ENCODE assay signal across 10 cellular contexts in the genomic region with DNA sequence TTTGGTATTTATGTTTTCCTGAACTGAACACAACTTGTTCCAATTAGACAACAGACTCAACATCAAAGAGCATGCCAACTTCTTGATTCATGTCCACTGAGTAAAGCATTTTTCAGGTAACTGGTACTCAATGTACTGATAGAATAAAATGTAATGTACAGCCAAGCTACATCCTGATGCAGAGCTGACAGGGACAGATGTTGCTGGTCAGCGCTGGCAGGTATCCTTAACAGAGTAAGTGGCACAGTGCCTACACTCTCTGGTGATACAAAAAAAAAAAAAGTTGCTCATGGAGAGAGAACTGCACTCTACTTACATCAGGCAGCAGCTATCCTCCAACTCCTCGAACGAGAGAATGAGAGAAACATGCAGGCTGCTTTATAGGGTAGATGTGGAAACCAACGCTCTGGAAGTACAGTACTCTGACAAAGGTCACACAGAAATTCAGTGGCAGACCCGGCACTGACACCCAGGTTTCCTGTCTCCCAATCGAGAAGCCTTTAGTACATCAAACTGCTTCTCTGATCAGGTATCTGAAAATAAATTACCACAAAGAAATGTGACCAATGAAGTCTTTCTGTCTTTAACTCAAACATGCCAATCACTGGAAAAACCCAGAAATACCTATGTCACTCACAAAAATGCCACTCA. TPM values are rescaled to one million over a fixed set of nuclear protein-coding genes. Genes with fewer than 3 reads are reported as not detected.
A peak's percentile ranks its signal among the peaks of the same experiment; 100 is the strongest.
DNase-seq lines count a peak whose midpoint lies in the region; ATAC-seq and TF ChIP-seq lines count a peak whose summit lies in the region.
"Had no signal": no experiment of that assay in that cellular context is flagged by ENCODE, and none has a peak within 500 bp of the region (broad histone marks: within the 10 kb centered on the region; RNA-seq: fewer than 3 reads in every experiment).

No MANE protein-coding gene starts in this region.

- peak overlapping the region; percentile 62 for H3K27ac ChIP-seq in right cardiac atrium (ENCODE audit: low read length)
- peak overlapping the region; percentile 98 for H3K27ac ChIP-seq in subcutaneous abdominal adipose tissue (ENCODE audit: low read depth, low read length)

- in situ Hi-C loops in astrocyte of the spinal cord (cut with HindIII; ENCODE audit: low sequenced_read_pairs), result no loop called here

- H3K4me3 Mint-ChIP-seq in activated CD4-positive, alpha-beta T cell treated with anti-CD3 and anti-CD28 coated beads, Interleukin-2, amount 10 ng/mL, durations not matched to agents 7 days and 5 days, result peak overlapping the region; percentile 21
- no peak overlapping the region for H3K4me3 Mint-ChIP-seq in activated CD4-positive, alpha-beta T cell treated with anti-CD3 and anti-CD28 coated beads, Interleukin-2, amount 10 ng/mL, durations not matched to agents 24 days and 14 days

- peaks cover 58% of the 10 kb centered on the region for H3K4me1 Mint-ChIP-seq in activated CD4-positive, alpha-beta T cell treated with anti-CD3 and anti-CD28 coated beads, Interleukin-2, amount 10 ng/mL, durations not matched to agents 7 days and 5 days
- H3K4me1 Mint-ChIP-seq in activated CD4-positive, alpha-beta T cell treated with anti-CD3 and anti-CD28 coated beads, Interleukin-2, amount 10 ng/mL, durations not matched to agents 24 days and 14 days, result peaks cover 29% of the 10 kb centered on the region

- intact Hi-C loops in activated CD4-positive, alpha-beta T cell treated with anti-CD3 and anti-CD28 coated beads, Interleukin-2, amount 10 ng/mL, durations not matched to agents 24 days and 14 days (cut with micrococcal nuclease), result loop anchor here (10.0 kb wide), 1 partner anchor 411 kb away; no protein-coding TSS in a partner anchor
- intact Hi-C loops in right cardiac atrium (cut with DNase I) (no loop called here), left colon (cut with DNase I, micrococcal nuclease) (no loop called here)

- POLR2A ChIA-PET in activated CD4-positive, alpha-beta T cell treated with anti-CD3 and anti-CD28 coated beads, Interleukin-2, amount 10 ng/mL, durations not matched to agents 7 days and 5 days (lab: Charles Lee), result no interaction called here

- no peaks in the 10 kb centered on the region for H3K36me3 ChIP-seq in subcutaneous abdominal adipose tissue (ENCODE audit: control insufficient read depth in 5 of 5, insufficient read depth in 5 of 5, low read length in 5 of 5)

- no peak for ATAC-seq in right cardiac atrium
- no peak for ATAC-seq in left colon
- ATAC-seq: sciatic nerve had no signal

- H3K27me3 Mint-ChIP-seq in activated CD4-positive, alpha-beta T cell treated with anti-CD3 and anti-CD28 coated beads, Interleukin-2, amount 10 ng/mL, durations not matched to agents 7 days and 5 days, result no peaks in the 10 kb centered on the region
- no peaks in the 10 kb centered on the region for H3K27me3 Mint-ChIP-seq in activated CD4-positive, alpha-beta T cell treated with anti-CD3 and anti-CD28 coated beads, Interleukin-2, amount 10 ng/mL, durations not matched to agents 24 days and 14 days

- H3K4me1 ChIP-seq in right cardiac atrium (ENCODE audit: control insufficient read depth, insufficient read depth, low read length) (peaks cover 3% of the 10 kb centered on the region), subcutaneous abdominal adipose tissue (ENCODE audit: control insufficient read depth in 5 of 5, insufficient read depth in 5 of 5, low read length in 5 of 5) (peaks cover 0 to 70% (median 66%) of the 10 kb centered on the region in 5 donors)

- H3K9ac ChIP-seq in subcutaneous abdominal adipose tissue (ENCODE audit: low read length in 5 of 5), result peak overlapping the region in 3 of 5 donors; percentile 12 to 99 (median 26)

- CTCF ChIA-PET in activated CD4-positive, alpha-beta T cell treated with anti-CD3 and anti-CD28 coated beads, Interleukin-2, amount 10 ng/mL, durations not matched to agents 7 days and 5 days (lab: Charles Lee), result interaction anchor here (0.9 kb wide), 1 partner anchor 274 kb away, joined by 3 read pairs; no protein-coding TSS in a partner anchor

- TF ChIP-seq CTCF in astrocyte of the spinal cord (IDR thresholded peaks at IDR 0.05; ENCODE audit: low read depth, low read length), result no peak

- DNase-seq in activated CD4-positive, alpha-beta T cell treated with anti-CD3 and anti-CD28 coated beads, Interleukin-2, amount 10 ng/mL, durations not matched to agents 7 days and 5 days, result no peak
- no peak for DNase-seq in activated CD4-positive, alpha-beta T cell treated with anti-CD3 and anti-CD28 coated beads, Interleukin-2, amount 10 ng/mL, durations not matched to agents 24 days and 14 days
- DNase-seq in astrocyte of the spinal cord (ENCODE audit: low read depth, low spot score), result no peak
- DNase-seq in right cardiac atrium, result no peak
- DNase-seq in stimulated activated CD4-positive, alpha-beta T cell treated with anti-CD3 and anti-CD28 coated beads, Interleukin-2, amount 100 ng/mL, for 24 hours, result no peak
- no peak for DNase-seq in left colon
- DNase-seq in hepatic stellate cell (ENCODE audit: low spot score), result no peak
- DNase-seq: ACHN had no signal

- H3K36me3 Mint-ChIP-seq in activated CD4-positive, alpha-beta T cell treated with anti-CD3 and anti-CD28 coated beads, Interleukin-2, amount 10 ng/mL, durations not matched to agents 7 days and 5 days (ENCODE audit: low read depth), result peaks cover 19% of the 10 kb centered on the region
- H3K36me3 Mint-ChIP-seq in activated CD4-positive, alpha-beta T cell treated with anti-CD3 and anti-CD28 coated beads, Interleukin-2, amount 10 ng/mL, durations not matched to agents 24 days and 14 days (ENCODE audit: low read depth), result peaks cover 3% of the 10 kb centered on the region

- no peaks in the 10 kb centered on the region for H3K9me3 ChIP-seq in right cardiac atrium (ENCODE audit: control insufficient read depth, low read length)
- no peaks in the 10 kb centered on the region for H3K9me3 ChIP-seq in subcutaneous abdominal adipose tissue (ENCODE audit: control insufficient read depth in 5 of 5, low read length in 5 of 5)

- peaks cover 2% of the 10 kb centered on the region for H3K9me3 Mint-ChIP-seq in activated CD4-positive, alpha-beta T cell treated with anti-CD3 and anti-CD28 coated beads, Interleukin-2, amount 10 ng/mL, durations not matched to agents 7 days and 5 days
- H3K9me3 Mint-ChIP-seq in activated CD4-positive, alpha-beta T cell treated with anti-CD3 and anti-CD28 coated beads, Interleukin-2, amount 10 ng/mL, durations not matched to agents 24 days and 14 days, result no peaks in the 10 kb centered on the region

- H3K27ac Mint-ChIP-seq in activated CD4-positive, alpha-beta T cell treated with anti-CD3 and anti-CD28 coated beads, Interleukin-2, amount 10 ng/mL, durations not matched to agents 7 days and 5 days, result no peak overlapping the region
- H3K27ac Mint-ChIP-seq in activated CD4-positive, alpha-beta T cell treated with anti-CD3 and anti-CD28 coated beads, Interleukin-2, amount 10 ng/mL, durations not matched to agents 24 days and 14 days, result no peak overlapping the region

- no peaks in the 10 kb centered on the region for H3K27me3 ChIP-seq in right cardiac atrium (ENCODE audit: control insufficient read depth, insufficient read depth)
- no peaks in the 10 kb centered on the region for H3K27me3 ChIP-seq in subcutaneous abdominal adipose tissue (ENCODE audit: control insufficient read depth in 5 of 5, insufficient read depth in 4 of 5, low read length in 5 of 5)

- H3K4me3 ChIP-seq in astrocyte of the spinal cord (ENCODE audit: low read depth, low read length) (peak overlapping the region; percentile 81), right cardiac atrium (ENCODE audit: low read length) (no peak overlapping the region), subcutaneous abdominal adipose tissue (ENCODE audit: low read depth in 1 of 5, low read length in 5 of 5) (peak overlapping the region in 3 of 5 donors; percentile 1 to 32 (median 6))

- 26% methylated on average over 6 of the region's 6 CpGs for WGBS in right cardiac atrium

RNA-seq across cellular contexts. Expression of a gene that starts 4.6 kb away (rescaled TPM):
- total RNA-seq in activated CD4-positive, alpha-beta T cell treated with anti-CD3 and anti-CD28 coated beads, Interleukin-2, amount 10 ng/mL, durations not matched to agents 7 days and 5 days, result 10 to 100 TPM; 89.4 to 98.4 TPM
- total RNA-seq in activated CD4-positive, alpha-beta T cell treated with anti-CD3 and anti-CD28 coated beads, Interleukin-2, amount 10 ng/mL, durations not matched to agents 24 days and 14 days, result 50.5 and 57.5 TPM in 2 replicates
- total RNA-seq in right cardiac atrium, result 100 to 1,000 TPM; 453 to 583 (median 494) TPM
- 259 TPM for polyA plus RNA-seq in right cardiac atrium
- total RNA-seq in left colon, result 100 to 1,000 TPM; 303 to 331 TPM
